29 cellular contexts compared by ENCODE assay signal in genomic region chr16:36336-36984, GRCh38. TPM values are rescaled to one million over a fixed set of nuclear protein-coding genes. Genes with fewer than 3 reads are reported as not detected.
A peak's percentile ranks its signal among the peaks of the same experiment; 100 is the strongest.
DNase-seq lines count a peak whose midpoint lies in the region; ATAC-seq, FAIRE-seq and TF ChIP-seq lines count a peak whose summit lies in the region.
"Had no signal": no experiment of that assay in that cellular context is flagged by ENCODE, and none has a peak within 500 bp of the region (broad histone marks: within the 10 kb centered on the region; RNA-seq: fewer than 3 reads in every experiment).

No MANE protein-coding gene starts in this region.

- H3K4me1 ChIP-seq in GM23338 (ENCODE audit: insufficient read depth) (no peaks in the 10 kb centered on the region), astrocyte (ENCODE audit: insufficient read depth, low read length) (no peaks in the 10 kb centered on the region)
- H3K4me1 ChIP-seq: adrenal gland, suprapubic skin had no signal

- H3K27me3 Mint-ChIP-seq in GM23338 (ENCODE audit: insufficient read depth, low read depth, poor library complexity) (peaks cover 3% of the 10 kb centered on the region), astrocyte (ENCODE audit: low read depth, unreplicated experiment) (peaks cover 4% of the 10 kb centered on the region), progenitor cell of endocrine pancreas (no peaks in the 10 kb centered on the region)
- H3K27me3 Mint-ChIP-seq: activated T-cell treated with anti-CD3 and anti-CD28 coated beads, Interleukin-2, amount 50 U/mL, for 24 hours; CD4-positive, alpha-beta T cell had no signal

- no peak for FAIRE-seq in astrocyte (lab: Jason Lieb, UNC)
- FAIRE-seq: keratinocyte had no signal

- H2AFZ ChIP-seq in GM23338 (no peak overlapping the region), astrocyte (ENCODE audit: low read depth, low read length) (no peak overlapping the region)
- H2AFZ ChIP-seq: GM23248 had no signal

- H3K4me2 ChIP-seq in GM23338 (no peak overlapping the region), astrocyte (ENCODE audit: low read length) (no peak overlapping the region)

- H3K36me3 ChIP-seq in GM23338 (ENCODE audit: insufficient read depth) (no peaks in the 10 kb centered on the region), astrocyte (ENCODE audit: insufficient read depth, low read length) (peaks cover 3% of the 10 kb centered on the region)
- H3K36me3 ChIP-seq: adrenal gland, heart left ventricle, Peyer's patch, suprapubic skin had no signal

- 0 out of 2 replicates have a peak, but pooled peaks cover 5% of the 10 kb centered on the region for H4K20me1 ChIP-seq in GM23338 (replicated peaks; ENCODE audit: insufficient read depth)
- H4K20me1 ChIP-seq in astrocyte (ENCODE audit: insufficient read depth, low read length) = no peaks in the 10 kb centered on the region

- H3F3A ChIP-seq in GM23338 (replicated peaks; ENCODE audit: low read depth) = no peaks in the 10 kb centered on the region

- 0 out of 3 replicates have a peak, but pooled peaks cover 2% of the 10 kb centered on the region for H3K4me1 Mint-ChIP-seq in GM23338
- no peaks in the 10 kb centered on the region for H3K4me1 Mint-ChIP-seq in astrocyte (ENCODE audit: low read depth, unreplicated experiment)
- no peaks in the 10 kb centered on the region for H3K4me1 Mint-ChIP-seq in progenitor cell of endocrine pancreas (ENCODE audit: low read depth)

- no peaks in the 10 kb centered on the region for H3K9me2 ChIP-seq in GM23338 (ENCODE audit: insufficient read depth)

- TF ChIP-seq CTCF in GM23338 (conservative IDR thresholded peaks at IDR 0.05; ENCODE audit: low read depth in 2 of 2) = no peak
- no peak for TF ChIP-seq CTCF in astrocyte (IDR thresholded peaks at IDR 0.05; ENCODE audit: insufficient read depth, low read depth, low read length)
- no peak for TF ChIP-seq CTCF in progenitor cell of endocrine pancreas (IDR thresholded peaks at IDR 0.05; ENCODE audit: unreplicated experiment)

- intact Hi-C loops in posterior vena cava (cut with DNase I) = no loop called here

- DNase-seq in activated CD4-positive, CD25-positive, alpha-beta regulatory T cell treated with anti-CD3 and anti-CD28 coated beads, Interleukin-2, amount 50 U/mL, for 72 hours = peak; percentile 25
- no peak for DNase-seq in activated CD4-positive, CD25-positive, alpha-beta regulatory T cell (lab: John Stamatoyannopoulos, UW)
- peak; percentile 0 for DNase-seq in GM23338 (ENCODE audit: low spot score)
- no peak for DNase-seq in astrocyte (ENCODE audit: low read depth)
- DNase-seq in posterior vena cava (ENCODE audit: low spot score) = peak; percentile 43
- no peak for DNase-seq in stimulated activated CD4-positive, alpha-beta T cell treated with anti-CD3 and anti-CD28 coated beads, Interleukin-4, amount 100 ng/mL, for 24 hours
- no peak for DNase-seq in progenitor cell of endocrine pancreas (ENCODE audit: low spot score, unreplicated experiment)
- DNase-seq: activated CD4-positive, alpha-beta T cell treated with anti-CD3 and anti-CD28 coated beads for 48 hours; activated naive CD4-positive, alpha-beta T cell; activated T-cell treated with anti-CD3 and anti-CD28 coated beads, Interleukin-2, amount 50 U/mL, for 24 hours; CD4-positive, alpha-beta T cell; foreskin melanocyte; GM23248; Karpas-422; left ventricle myocardium superior; MV-4-11; NCI-H1436; NCI-H2107; NCI-H345; stimulated activated CD4-positive, alpha-beta T cell treated with anti-CD3 and anti-CD28 coated beads, Interleukin-15, amount 100 ng/mL, for 24 hours; T-helper 9 cell had no signal

- H3K27me3 ChIP-seq in GM23338 (ENCODE audit: insufficient read depth) (no peaks in the 10 kb centered on the region), astrocyte (ENCODE audit: insufficient read depth, low read length) (no peaks in the 10 kb centered on the region)
- H3K27me3 ChIP-seq: adrenal gland, heart left ventricle, Peyer's patch, suprapubic skin had no signal

- H3K9me3 ChIP-seq in astrocyte (ENCODE audit: insufficient read depth, low read depth, low read length) = no peaks in the 10 kb centered on the region
- H3K9me3 ChIP-seq: adrenal gland, heart left ventricle, Peyer's patch, suprapubic skin had no signal

- H3K36me3 Mint-ChIP-seq in GM23338 (ENCODE audit: low read depth) (peaks cover 16% of the 10 kb centered on the region), astrocyte (ENCODE audit: low read depth, unreplicated experiment) (peaks cover 2% of the 10 kb centered on the region), progenitor cell of endocrine pancreas (ENCODE audit: insufficient read depth) (peaks cover 6% of the 10 kb centered on the region)
- H3K36me3 Mint-ChIP-seq: brain had no signal

- H3K4me3 Mint-ChIP-seq in GM23338 = no peak overlapping the region; the same call in 2 of the 3 replicates
- no peak overlapping the region for H3K4me3 Mint-ChIP-seq in astrocyte (ENCODE audit: unreplicated experiment)
- H3K4me3 Mint-ChIP-seq in progenitor cell of endocrine pancreas (ENCODE audit: low read depth) = no peak overlapping the region
- H3K4me3 Mint-ChIP-seq: activated T-cell treated with anti-CD3 and anti-CD28 coated beads, Interleukin-2, amount 50 U/mL, for 24 hours; brain; CD4-positive, alpha-beta T cell; stimulated activated effector memory CD8-positive, alpha-beta T cell treated with anti-CD3 and anti-CD28 coated beads, Interleukin-12 subunit alpha, Interleukin-12 subunit beta, amount 100 ng/mL, for 72 hours had no signal

- ATAC-seq in GM23338 (no peak), GM18907 (IDR thresholded peaks at IDR 0.05; ENCODE audit: unreplicated experiment) (no peak)
- ATAC-seq: heart left ventricle; left ventricle myocardium superior; stimulated activated effector memory CD8-positive, alpha-beta T cell treated with anti-CD3 and anti-CD28 coated beads, Interleukin-12 subunit alpha, Interleukin-12 subunit beta, amount 100 ng/mL, for 72 hours had no signal

- H3K27ac Mint-ChIP-seq in GM23338 (no peak overlapping the region; the same call in 1 of the 2 replicates), astrocyte (ENCODE audit: unreplicated experiment) (peak overlapping the region; percentile 72), progenitor cell of endocrine pancreas (no peak overlapping the region)
- H3K27ac Mint-ChIP-seq: activated T-cell treated with anti-CD3 and anti-CD28 coated beads, Interleukin-2, amount 50 U/mL, for 24 hours; brain; CD4-positive, alpha-beta T cell; stimulated activated effector memory CD8-positive, alpha-beta T cell treated with anti-CD3 and anti-CD28 coated beads, Interleukin-12 subunit alpha, Interleukin-12 subunit beta, amount 100 ng/mL, for 72 hours had no signal

- no peak overlapping the region for H3K4me3 ChIP-seq in GM23338
- no peak overlapping the region for H3K4me3 ChIP-seq in astrocyte (ENCODE audit: insufficient read depth, low read depth, low read length)
- H3K4me3 ChIP-seq: adrenal gland, GM23248, heart left ventricle, Peyer's patch, suprapubic skin had no signal

- H3K9me3 Mint-ChIP-seq in GM23338 (no peaks in the 10 kb centered on the region), astrocyte (ENCODE audit: unreplicated experiment) (no peaks in the 10 kb centered on the region), progenitor cell of endocrine pancreas (ENCODE audit: low read depth) (no peaks in the 10 kb centered on the region)
- H3K9me3 Mint-ChIP-seq: activated T-cell treated with anti-CD3 and anti-CD28 coated beads, Interleukin-2, amount 50 U/mL, for 24 hours; brain; CD4-positive, alpha-beta T cell; stimulated activated effector memory CD8-positive, alpha-beta T cell treated with anti-CD3 and anti-CD28 coated beads, Interleukin-12 subunit alpha, Interleukin-12 subunit beta, amount 100 ng/mL, for 72 hours had no signal

- H3K27ac ChIP-seq in GM23338 (ENCODE audit: low read depth) (no peak overlapping the region), astrocyte (ENCODE audit: low read depth, low read length) (no peak overlapping the region)
- H3K27ac ChIP-seq: adrenal gland, GM23248, heart left ventricle, suprapubic skin had no signal

- no peaks in the 10 kb centered on the region for H3K79me2 ChIP-seq in GM23338 (replicated peaks; ENCODE audit: insufficient read depth)
- no peaks in the 10 kb centered on the region for H3K79me2 ChIP-seq in astrocyte (ENCODE audit: insufficient read depth, low read length)

- no peak overlapping the region for H3K9ac ChIP-seq in astrocyte (ENCODE audit: low read length)
- H3K9ac ChIP-seq: GM23248 had no signal

RNA-seq across cellular contexts. Expression of gene POLR3K, which starts 16.9 kb away (rescaled TPM):
- 11.7 and 17.8 TPM in 2 replicates for total RNA-seq in GM23338 (2014; rRNA removed; shearing (Covaris generic))
- polyA plus RNA-seq in GM23338 (2016; fragmentation: Nextera tagmentation; extraction: Ambion mirVana) = 58.5 and 60.0 TPM in 2 replicates
- total RNA-seq in astrocyte (9.6 and 12.2 TPM in 2 replicates), posterior vena cava (1 to 10 TPM; 7.4 to 7.9 TPM), progenitor cell of endocrine pancreas (11.1 and 13.9 TPM in 2 replicates)

RNA-seq across cellular contexts. Expression of gene SNRNP25, which starts 17.2 kb away (rescaled TPM):
- 31.2 and 34.4 TPM in 2 replicates for total RNA-seq in GM23338 (2014; rRNA removed; shearing (Covaris generic))
- 79.5 and 81.6 TPM in 2 replicates for polyA plus RNA-seq in GM23338 (2016; fragmentation: Nextera tagmentation; extraction: Ambion mirVana)
- 34.1 and 35.9 TPM in 2 replicates for total RNA-seq in astrocyte
- 10 to 100 TPM; 11.2 to 11.6 TPM for total RNA-seq in posterior vena cava
- 52.0 and 53.9 TPM in 2 replicates for total RNA-seq in progenitor cell of endocrine pancreas

RNA-seq across cellular contexts. Expression of gene RHBDF1, which starts 36.0 kb away (rescaled TPM):
- total RNA-seq in GM23338 (2014; rRNA removed; shearing (Covaris generic)) = 15.3 and 24.5 TPM in 2 replicates
- 22.1 and 22.6 TPM in 2 replicates for polyA plus RNA-seq in GM23338 (2016; fragmentation: Nextera tagmentation; extraction: Ambion mirVana)
- total RNA-seq in astrocyte (45.6 and 55.5 TPM in 2 replicates), posterior vena cava (10 to 100 TPM; 39.5 to 39.7 TPM), progenitor cell of endocrine pancreas (51.3 and 58.2 TPM in 2 replicates)

RNA-seq across cellular contexts. Expression of gene MPG, which starts 41.6 kb away (rescaled TPM):
- 57.8 and 91.1 TPM in 2 replicates for total RNA-seq in GM23338 (2014; rRNA removed; shearing (Covaris generic))
- 38.0 and 39.2 TPM in 2 replicates for polyA plus RNA-seq in GM23338 (2016; fragmentation: Nextera tagmentation; extraction: Ambion mirVana)
- total RNA-seq in astrocyte = 56.5 and 62.7 TPM in 2 replicates
- 10 to 100 TPM; 42.2 to 45.6 TPM for total RNA-seq in posterior vena cava
- total RNA-seq in progenitor cell of endocrine pancreas = 32.4 and 35.2 TPM in 2 replicates

Comparison
In these comparisons a context has a peak if more than half of its experiments do, and no peak if none do; other contexts are left out.
1. DNase-seq: peak in activated CD4-positive, CD25-positive, alpha-beta regulatory T cell treated with anti-CD3 and anti-CD28 coated beads, Interleukin-2, amount 50 U/mL, for 72 hours (single experiment), GM23338 (single experiment) and posterior vena cava (single experiment); none in activated CD4-positive, CD25-positive, alpha-beta regulatory T cell (0 of 4), astrocyte (single experiment), stimulated activated CD4-positive, alpha-beta T cell treated with anti-CD3 and anti-CD28 coated beads, Interleukin-4, amount 100 ng/mL, for 24 hours (single experiment) and progenitor cell of endocrine pancreas (single experiment).